In genomic region chr7:128074336-128074735, GRCh38 we compare ENCODE assay signal across 26 cellular contexts.
"Had no signal": no experiment of that assay in that cellular context is flagged by ENCODE, and none has a peak within 500 bp of the region (broad histone marks: within the 10 kb centered on the region; RNA-seq: fewer than 3 reads in every experiment).

No MANE protein-coding gene starts in this region.

- H3K27me3 ChIP-seq: dorsolateral prefrontal cortex, esophagus muscularis mucosa, gastroesophageal sphincter, sigmoid colon, suprapubic skin, tibial nerve, upper lobe of right lung, vagina had no signal

- H3K27ac ChIP-seq: epithelial cell of prostate, esophagus muscularis mucosa, gastroesophageal sphincter, left ventricle myocardium inferior, lower lobe of right lung, parathyroid adenoma, prostate gland, sigmoid colon, skin epidermis, suprapubic skin, tibial nerve, upper lobe of right lung, vagina had no signal

- H3K4me3 ChIP-seq: dorsolateral prefrontal cortex, esophagus muscularis mucosa, gastroesophageal sphincter, left ventricle myocardium inferior, lower lobe of right lung, prostate gland, sigmoid colon, skin epidermis, suprapubic skin, tibial nerve, upper lobe of right lung, vagina had no signal

- H3K9ac ChIP-seq: parathyroid adenoma had no signal

- H3K9me3 Mint-ChIP-seq: memory B cell; natural killer cell treated with Interleukin-12 subunit alpha and Interleukin-12 subunit beta and Interleukin-15 and Interleukin-18, amount 100 ng/mL, for 72 hours had no signal

- H3K27me3 Mint-ChIP-seq: memory B cell; natural killer cell treated with Interleukin-12 subunit alpha and Interleukin-12 subunit beta and Interleukin-15 and Interleukin-18, amount 100 ng/mL, for 72 hours had no signal

- H3K36me3 Mint-ChIP-seq: natural killer cell treated with Interleukin-12 subunit alpha and Interleukin-12 subunit beta and Interleukin-15 and Interleukin-18, amount 100 ng/mL, for 72 hours had no signal

- FAIRE-seq: endometrium, keratinocyte had no signal

- H3K36me3 ChIP-seq: prostate gland had no signal

- H3K27ac Mint-ChIP-seq: memory B cell; natural killer cell treated with Interleukin-12 subunit alpha and Interleukin-12 subunit beta and Interleukin-15 and Interleukin-18, amount 100 ng/mL, for 72 hours had no signal

- H3K4me1 ChIP-seq: parathyroid adenoma, prostate gland, sigmoid colon, suprapubic skin, upper lobe of right lung had no signal

- ATAC-seq: gastroesophageal sphincter; left cardiac atrium; lower lobe of right lung; natural killer cell treated with Interleukin-12 subunit alpha and Interleukin-12 subunit beta and Interleukin-15 and Interleukin-18, amount 100 ng/mL, for 72 hours; stimulated activated naive CD8-positive, alpha-beta T cell treated with anti-CD3 and anti-CD28 coated beads, Interleukin-15, Interleukin-2, amounts not matched to agents 100 U/mL and 50 U/mL, for 24 hours; upper lobe of right lung had no signal

- H3K79me2 ChIP-seq: parathyroid adenoma had no signal

- H3K4me3 Mint-ChIP-seq: memory B cell; natural killer cell treated with Interleukin-12 subunit alpha and Interleukin-12 subunit beta and Interleukin-15 and Interleukin-18, amount 100 ng/mL, for 72 hours had no signal

- H2AFZ ChIP-seq: parathyroid adenoma had no signal

- DNase-seq: cortex of kidney; dorsolateral prefrontal cortex; effector CD8-positive, alpha-beta T cell; glutamatergic neuron; left cardiac atrium; left ventricle myocardium inferior; lower lobe of right lung; midbrain; retina; sigmoid colon; stimulated activated CD4-positive, alpha-beta T cell treated with anti-CD3 and anti-CD28 coated beads, Interleukin-12 subunit alpha, Interleukin-12 subunit beta, amount 100 ng/mL, for 4 hours; stimulated activated naive CD8-positive, alpha-beta T cell treated with anti-CD3 and anti-CD28 coated beads, Interleukin-15, Interleukin-2, amounts not matched to agents 100 U/mL and 50 U/mL, for 24 hours; upper lobe of right lung had no signal

- H3K9me3 ChIP-seq: esophagus muscularis mucosa, gastroesophageal sphincter, left ventricle myocardium inferior, lower lobe of right lung, prostate gland, sigmoid colon, suprapubic skin, tibial nerve, upper lobe of right lung, vagina had no signal
